ENCODE assay signal across 10 cellular contexts in genomic region chr7:75623390-75624133, GRCh38.
A peak's percentile ranks its signal among the peaks of the same experiment; 100 is the strongest.
DNase-seq lines count a peak whose midpoint lies in the region; FAIRE-seq and TF ChIP-seq lines count a peak whose summit lies in the region.
"Had no signal": no experiment of that assay in that cellular context is flagged by ENCODE, and none has a peak within 500 bp of the region (broad histone marks: within the 10 kb centered on the region; RNA-seq: fewer than 3 reads in every experiment).

No MANE protein-coding gene starts in this region.

- H3K36me3 ChIP-seq in DOHH2 (ENCODE audit: control insufficient read depth, low read length) (no peaks in the 10 kb centered on the region), left ventricle myocardium inferior (peaks cover 6% of the 10 kb centered on the region)

- DNase-seq in RWPE1 (ENCODE audit: low spot score): no peak
- DNase-seq in left ventricle myocardium inferior: no peak
- DNase-seq in putamen (ENCODE audit: low spot score): peak; percentile 58
- no peak for DNase-seq in T1000 (lab: John Stamatoyannopoulos, UW)
- DNase-seq in GM12891 (ENCODE audit: insufficient read length, low spot score): no peak
- no peak for DNase-seq in UCSD-AML1 (lab: John Stamatoyannopoulos, UW; ENCODE audit: unreplicated experiment)
- DNase-seq in NCI-H1048 (lab: John Stamatoyannopoulos, UW): no peak
- DNase-seq: NCI-H524, T-helper 9 cell had no signal

- H3K4me1 ChIP-seq in DOHH2 (ENCODE audit: control insufficient read depth, low read length) (peaks cover 49% of the 10 kb centered on the region), left ventricle myocardium inferior (peaks cover 29% of the 10 kb centered on the region)

- peaks cover 12% of the 10 kb centered on the region for H3K9me3 ChIP-seq in DOHH2 (ENCODE audit: control insufficient read depth, insufficient read depth, low read length)
- peaks cover 18% of the 10 kb centered on the region for H3K9me3 ChIP-seq in left ventricle myocardium inferior (replicated peaks)

- H3K79me2 ChIP-seq in DOHH2 (ENCODE audit: control insufficient read depth, low read length): no peaks in the 10 kb centered on the region

- TF ChIP-seq CTCF in DOHH2 (IDR thresholded peaks at IDR 0.05; ENCODE audit: low read depth, low read length, poor library complexity, severe bottlenecking) (no peak), RWPE1 (conservative IDR thresholded peaks at IDR 0.05; ENCODE audit: low read depth) (no peak), left ventricle myocardium inferior (IDR thresholded peaks at IDR 0.05; ENCODE audit: borderline replicate concordance) (no peak)

- H3K4me3 ChIP-seq in DOHH2 (ENCODE audit: low read length) (no peak overlapping the region), left ventricle myocardium inferior (no peak overlapping the region)

- TF ChIP-seq POLR2A in GM12891 (IDR thresholded peaks at IDR 0.05; ENCODE audit: low read depth, low read length): no peak

- H3K4me2 ChIP-seq in DOHH2 (ENCODE audit: low read length): peak overlapping the region; percentile 41

- H3K27ac ChIP-seq in DOHH2 (ENCODE audit: low read depth, low read length): no peak overlapping the region
- peak overlapping the region; percentile 41 for H3K27ac ChIP-seq in RWPE1
- peak overlapping the region; percentile 61 for H3K27ac ChIP-seq in left ventricle myocardium inferior (replicated peaks)

- no peaks in the 10 kb centered on the region for H3K9me2 ChIP-seq in DOHH2 (replicated peaks; ENCODE audit: control insufficient read depth, low read length)

- CTCF ChIA-PET in RWPE1 (lab: Yijun Ruan, JAX): no interaction called here

- FAIRE-seq in GM12891 (lab: Jason Lieb, UNC): no peak

- H3K27me3 ChIP-seq in DOHH2 (ENCODE audit: control insufficient read depth, low read length): 0 out of 2 replicates have a peak, but pooled peaks cover 5% of the 10 kb centered on the region
- H3K27me3 ChIP-seq in left ventricle myocardium inferior (ENCODE audit: low read depth): no peaks in the 10 kb centered on the region

- POLR2A ChIA-PET in RWPE1 (lab: Yijun Ruan, JAX; ENCODE audit: low non-redundant PET): no interaction called here

- no peaks in the 10 kb centered on the region for H4K20me1 ChIP-seq in DOHH2 (ENCODE audit: control insufficient read depth, insufficient read depth, low read depth, low read length)

- no peaks in the 10 kb centered on the region for H3F3A ChIP-seq in DOHH2 (ENCODE audit: control insufficient read depth, insufficient read depth)

- intact Hi-C loops in left ventricle myocardium inferior (cut with micrococcal nuclease): no loop called here

TF ChIP-seq in GM12891, 5 proteins besides CTCF, POLR2A, EP300 and RAD21:
- TF ChIP-seq TAF1 (IDR thresholded peaks at IDR 0.05; ENCODE audit: low read depth, low read length) (no peak), PAX5 (IDR thresholded peaks at IDR 0.05; ENCODE audit: insufficient read depth, low read length, severe bottlenecking) (no peak), POU2F2 (IDR thresholded peaks at IDR 0.05; ENCODE audit: low read depth, low read length) (no peak), POLR2AphosphoS5 (IDR thresholded peaks at IDR 0.05; ENCODE audit: low read depth, low read length) (no peak), SPI1 (IDR thresholded peaks at IDR 0.05; ENCODE audit: low read depth, low read length) (no peak)
